ENCODE assay signal across 25 cellular contexts in genomic region chr20:60020251-60020650, GRCh38.
"Had no signal": no experiment of that assay in that cellular context is flagged by ENCODE, and none has a peak within 500 bp of the region (broad histone marks: within the 10 kb centered on the region; RNA-seq: fewer than 3 reads in every experiment).

No MANE protein-coding gene starts in this region.

- H3K27ac Mint-ChIP-seq: immature natural killer cell; memory B cell; naive thymus-derived CD4-positive, alpha-beta T cell; natural killer cell treated with Interleukin-12 subunit alpha and Interleukin-12 subunit beta and Interleukin-15 and Interleukin-18, amount 100 ng/mL, for 72 hours; stimulated activated naive B cell treated with anti-CD40 and anti-IgM and Interleukin-4, amounts not matched to agents 10 μg/mL and 1 μg/mL and 100 μg/mL, for 72 hours had no signal

- H3K27ac ChIP-seq: heart left ventricle, left ventricle myocardium inferior, parathyroid adenoma, psoas muscle, right lobe of liver, skin epidermis, stomach, testis, thyroid gland, transverse colon, upper lobe of left lung, vagina had no signal

- H3K9me3 Mint-ChIP-seq: natural killer cell treated with Interleukin-12 subunit alpha and Interleukin-12 subunit beta and Interleukin-15 and Interleukin-18, amount 100 ng/mL, for 72 hours had no signal

- ATAC-seq: heart left ventricle; naive thymus-derived CD4-positive, alpha-beta T cell; natural killer cell treated with Interleukin-12 subunit alpha and Interleukin-12 subunit beta and Interleukin-15 and Interleukin-18, amount 100 ng/mL, for 72 hours; psoas muscle; stimulated activated naive B cell treated with anti-CD40 and anti-IgM and Interleukin-4, amounts not matched to agents 10 μg/mL and 1 μg/mL and 100 μg/mL, for 72 hours; stimulated activated naive CD8-positive, alpha-beta T cell treated with anti-CD3 and anti-CD28 coated beads, Interleukin-15, Interleukin-2, amounts not matched to agents 100 U/mL and 50 U/mL, for 24 hours had no signal

- H3K36me3 ChIP-seq: heart left ventricle, left ventricle myocardium inferior, right lobe of liver, stomach, thyroid gland, transverse colon, upper lobe of left lung, vagina had no signal

- DNase-seq: heart left ventricle; hypothalamus; immature natural killer cell; left ventricle myocardium inferior; midbrain; naive thymus-derived CD4-positive, alpha-beta T cell; nucleus accumbens; psoas muscle; right lobe of liver; stimulated activated CD4-positive, alpha-beta T cell treated with anti-CD3 and anti-CD28 coated beads, Interleukin-12 subunit alpha, Interleukin-12 subunit beta, amount 100 ng/mL, for 4 hours; stimulated activated CD4-positive, alpha-beta T cell treated with anti-CD3 and anti-CD28 coated beads, Interleukin-15, amount 100 ng/mL, for 24 hours; stimulated activated CD4-positive, alpha-beta T cell treated with anti-CD3 and anti-CD28 coated beads, Interleukin-2, amount 100 ng/mL, for 24 hours; stimulated activated CD4-positive, alpha-beta T cell treated with anti-CD3 and anti-CD28 coated beads, Interleukin-4, amount 100 ng/mL, for 1 hour; stimulated activated naive B cell treated with anti-CD40 and anti-IgM and Interleukin-4, amounts not matched to agents 10 μg/mL and 1 μg/mL and 100 μg/mL, for 72 hours; stimulated activated naive CD8-positive, alpha-beta T cell treated with anti-CD3 and anti-CD28 coated beads, Interleukin-15, Interleukin-2, amounts not matched to agents 100 U/mL and 50 U/mL, for 24 hours; stomach; testis; thyroid gland; transverse colon; upper lobe of left lung had no signal

- H3K4me1 ChIP-seq: heart left ventricle, left ventricle myocardium inferior, parathyroid adenoma, psoas muscle, right lobe of liver, stomach, testis, thyroid gland, transverse colon, upper lobe of left lung, vagina had no signal

- H3K9me3 ChIP-seq: psoas muscle, right lobe of liver, testis, thyroid gland, vagina had no signal

- H3K4me3 Mint-ChIP-seq: immature natural killer cell; memory B cell; naive thymus-derived CD4-positive, alpha-beta T cell; natural killer cell treated with Interleukin-12 subunit alpha and Interleukin-12 subunit beta and Interleukin-15 and Interleukin-18, amount 100 ng/mL, for 72 hours; stimulated activated naive B cell treated with anti-CD40 and anti-IgM and Interleukin-4, amounts not matched to agents 10 μg/mL and 1 μg/mL and 100 μg/mL, for 72 hours had no signal

- H3K4me1 Mint-ChIP-seq: memory B cell; stimulated activated naive B cell treated with anti-CD40 and anti-IgM and Interleukin-4, amounts not matched to agents 10 μg/mL and 1 μg/mL and 100 μg/mL, for 72 hours had no signal

- H3K4me3 ChIP-seq: heart left ventricle, left ventricle myocardium inferior, psoas muscle, right lobe of liver, skin epidermis, stomach, testis, thyroid gland, transverse colon, upper lobe of left lung, vagina had no signal

- H3K27me3 Mint-ChIP-seq: memory B cell; stimulated activated naive B cell treated with anti-CD40 and anti-IgM and Interleukin-4, amounts not matched to agents 10 μg/mL and 1 μg/mL and 100 μg/mL, for 72 hours had no signal
